ENCODE assay signal across 23 cellular contexts in genomic region chr1:225596736-225597135, GRCh38. TPM values are rescaled to one million over a fixed set of nuclear protein-coding genes. Genes with fewer than 3 reads are reported as not detected.
"Had no signal": no experiment of that assay in that cellular context is flagged by ENCODE, and none has a peak within 500 bp of the region (broad histone marks: within the 10 kb centered on the region; RNA-seq: fewer than 3 reads in every experiment).

No MANE protein-coding gene starts in this region.

- H3K4me1 Mint-ChIP-seq: activated CD4-positive, alpha-beta T cell treated with anti-CD3 and anti-CD28 coated beads for 36 hours; activated naive CD8-positive, alpha-beta T cell treated with anti-CD3 and anti-CD28 coated beads, Interleukin-2, amount 10 ng/mL, durations not matched to agents 7 days and 5 days; naive thymus-derived CD8-positive, alpha-beta T cell had no signal

- H3K9me3 ChIP-seq: ovary, prostate gland, testis, upper lobe of left lung had no signal

- H3K36me3 Mint-ChIP-seq: activated naive CD8-positive, alpha-beta T cell treated with anti-CD3 and anti-CD28 coated beads, Interleukin-2, amount 10 ng/mL, durations not matched to agents 7 days and 5 days; naive thymus-derived CD8-positive, alpha-beta T cell had no signal

- H3K4me3 Mint-ChIP-seq: activated CD4-positive, alpha-beta T cell treated with anti-CD3 and anti-CD28 coated beads for 36 hours; activated naive CD4-positive, alpha-beta T cell treated with anti-CD3 and anti-CD28 coated beads for 36 hours; activated naive CD8-positive, alpha-beta T cell treated with anti-CD3 and anti-CD28 coated beads, Interleukin-2, amount 10 ng/mL, durations not matched to agents 7 days and 5 days; dendritic cell treated with granulocyte-macrophage colony-stimulating factor and Interleukin-4, amounts not matched to agents 40 ng/mL and 50 ng/mL, for 4 days; naive thymus-derived CD8-positive, alpha-beta T cell had no signal

- H3K4me3 ChIP-seq: lung, ovary, prostate gland, right atrium auricular region, testis, upper lobe of left lung had no signal

- H3K27ac ChIP-seq: foreskin keratinocyte, ovary, prostate gland, right atrium auricular region, upper lobe of left lung had no signal

- H3K4me1 ChIP-seq: prostate gland had no signal

- H3K27ac Mint-ChIP-seq: activated CD4-positive, alpha-beta T cell treated with anti-CD3 and anti-CD28 coated beads for 36 hours; activated naive CD4-positive, alpha-beta T cell treated with anti-CD3 and anti-CD28 coated beads for 36 hours; activated naive CD8-positive, alpha-beta T cell treated with anti-CD3 and anti-CD28 coated beads, Interleukin-2, amount 10 ng/mL, durations not matched to agents 7 days and 5 days; dendritic cell treated with granulocyte-macrophage colony-stimulating factor and Interleukin-4, amounts not matched to agents 40 ng/mL and 50 ng/mL, for 4 days had no signal

- ATAC-seq: activated CD4-positive, alpha-beta T cell treated with anti-CD3 and anti-CD28 coated beads for 36 hours; left lobe of liver; naive thymus-derived CD8-positive, alpha-beta T cell had no signal

- DNase-seq: activated CD4-positive, alpha-beta T cell treated with anti-CD3 and anti-CD28 coated beads for 36 hours; activated CD4-positive, alpha-beta T cell treated with anti-CD3 and anti-CD28 coated beads, Interleukin-2, amount 50 U/mL, for 4 hours; activated naive CD4-positive, alpha-beta T cell treated with anti-CD3 and anti-CD28 coated beads for 36 hours; activated naive CD8-positive, alpha-beta T cell treated with anti-CD3 and anti-CD28 coated beads, Interleukin-2, amount 10 ng/mL, durations not matched to agents 7 days and 5 days; activated T-cell treated with anti-CD3 and anti-CD28 coated beads, Interleukin-2, amount 50 U/mL, for 48 hours; amniotic stem cell; effector CD4-positive, alpha-beta T cell; erythroblast; foreskin keratinocyte; kidney; naive thymus-derived CD8-positive, alpha-beta T cell; ovary; stimulated activated CD4-positive, alpha-beta T cell treated with anti-CD3 and anti-CD28 coated beads, Interleukin-4, amount 100 ng/mL, for 1 hour; stimulated activated naive CD4-positive, alpha-beta T cell; T-helper 9 cell; testis; upper lobe of left lung had no signal

- H3K9me3 Mint-ChIP-seq: activated naive CD8-positive, alpha-beta T cell treated with anti-CD3 and anti-CD28 coated beads, Interleukin-2, amount 10 ng/mL, durations not matched to agents 7 days and 5 days had no signal

- H3K36me3 ChIP-seq: ovary, prostate gland, right atrium auricular region, upper lobe of left lung had no signal

- H3K27me3 Mint-ChIP-seq: dendritic cell treated with granulocyte-macrophage colony-stimulating factor and Interleukin-4, amounts not matched to agents 40 ng/mL and 50 ng/mL, for 4 days had no signal

- H3K27me3 ChIP-seq: foreskin keratinocyte, ovary, right atrium auricular region, testis, upper lobe of left lung had no signal

RNA-seq across cellular contexts. Expression of gene ENAH, which starts 56.2 kb away (rescaled TPM):
- total RNA-seq: activated naive CD8-positive, alpha-beta T cell treated with anti-CD3 and anti-CD28 coated beads, Interleukin-2, amount 10 ng/mL, durations not matched to agents 7 days and 5 days; T-helper 1 cell treated with Interleukin-12 subunit alpha and Interleukin-12 subunit beta and Interleukin-4 antibody, amounts not matched to agents 30 ng/mL and 1 ng/mL, for 36 hours had no signal
